14 cellular contexts compared by ENCODE assay signal in the genomic region with DNA sequence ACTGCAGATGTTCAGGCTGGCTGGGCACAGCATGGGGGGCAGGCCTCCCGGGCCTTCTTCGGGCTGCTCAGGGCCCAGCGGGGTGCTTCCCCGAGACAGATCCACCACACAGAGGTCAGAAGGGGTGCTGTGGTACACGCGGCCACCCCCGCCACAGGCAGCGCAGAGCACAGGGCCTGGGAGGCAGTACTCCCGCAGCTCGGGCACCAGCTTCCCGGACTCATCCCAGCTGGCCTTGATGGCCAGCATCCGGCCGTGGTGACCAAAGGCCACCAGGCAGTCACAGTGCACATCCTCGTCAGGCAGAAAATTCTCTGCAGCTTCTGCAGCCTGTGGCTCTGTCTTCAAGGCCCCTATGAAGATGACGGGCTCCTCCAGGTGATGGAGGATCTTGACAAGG. TPM values are rescaled to one million over a fixed set of nuclear protein-coding genes. Genes with fewer than 3 reads are reported as not detected.
DNase-seq lines count a peak whose midpoint lies in the region; ATAC-seq, FAIRE-seq and TF ChIP-seq lines count a peak whose summit lies in the region.
"Had no signal": no experiment of that assay in that cellular context is flagged by ENCODE, and none has a peak within 500 bp of the region (broad histone marks: within the 10 kb centered on the region; RNA-seq: fewer than 3 reads in every experiment).

No MANE protein-coding gene starts in this region.

- H2BK12ac ChIP-seq in H1 (ENCODE audit: low read depth, low read length): no peak overlapping the region

- H3K27ac ChIP-seq in H1 (ENCODE audit: low read depth, low read length) (no peak overlapping the region), osteoblast (ENCODE audit: low read depth, low read length) (no peak overlapping the region)
- H3K27ac ChIP-seq: upper lobe of left lung had no signal

- no peak overlapping the region for H2BK15ac ChIP-seq in H1 (ENCODE audit: low read length)

- H3K18ac ChIP-seq in H1 (ENCODE audit: extremely low read depth, low read length): no peak overlapping the region

- no peak overlapping the region for H2BK20ac ChIP-seq in H1 (ENCODE audit: low read length)

- no peak overlapping the region for H2BK120ac ChIP-seq in H1 (replicated peaks; ENCODE audit: low read depth, low read length)

- POLR2A ChIA-PET in WTC11 (lab: Charles Lee) (no interaction called here), H1 (lab: Charles Lee; ENCODE audit: partially characterized antibody) (interaction anchor here (1.9 to 5.0 kb wide), 2 partner anchors 9 to 12 kb away, joined by 4 to 50 read pairs; no protein-coding TSS in a partner anchor)

- peaks cover 4% of the 10 kb centered on the region; the same call in 1 of the 2 replicates for H3K79me1 ChIP-seq in H1 (ENCODE audit: low read depth, low read length)

- peaks cover 9% of the 10 kb centered on the region; the same call in 1 of the 2 replicates for H3K23me2 ChIP-seq in H1 (ENCODE audit: low read depth, low read length)

- no peak for TF ChIP-seq RAD21 in H1 (IDR thresholded peaks at IDR 0.05 in 1 of 2, conservative IDR thresholded peaks at IDR 0.05 in 1 of 2; ENCODE audit: low read depth in 2 of 2, low read length in 2 of 2)

- WGBS in H1 (ENCODE audit: extremely low coverage in 1 of 2, insufficient coverage in 1 of 2, insufficient read length in 1 of 2, insufficient replicate concordance in 2 of 2, low coverage in 1 of 2, low lambda C conversion rate in 2 of 2, missing lambda C conversion rate in 1 of 2), 2 experiments: 90% methylated on average over 15 of the region's 15 CpGs; no CpG with 5 or more reads in 1 of the 2 experiments

- no peaks in the 10 kb centered on the region for H3K27me3 Mint-ChIP-seq in activated T-cell treated with anti-CD3 and anti-CD28 coated beads, Interleukin-2, amount 50 U/mL, for 24 hours
- no peaks in the 10 kb centered on the region for H3K27me3 Mint-ChIP-seq in WTC11 (ENCODE audit: low read depth)

- H3K4me2 ChIP-seq in H1 (ENCODE audit: insufficient read depth in 1 of 2, low read depth in 2 of 2, low read length in 2 of 2): peak overlapping the region in 1 of 2 experiments; percentile 87; a peak in 1 of 4 replicates
- no peak overlapping the region for H3K4me2 ChIP-seq in osteoblast (ENCODE audit: insufficient read depth, low read length)

- no peaks in the 10 kb centered on the region for H3K9me3 Mint-ChIP-seq in activated T-cell treated with anti-CD3 and anti-CD28 coated beads, Interleukin-2, amount 50 U/mL, for 24 hours
- H3K9me3 Mint-ChIP-seq in WTC11: no peaks in the 10 kb centered on the region

- CTCF ChIA-PET in WTC11 (lab: Charles Lee) (no interaction called here), H1 (lab: Charles Lee; ENCODE audit: partially characterized antibody) (interaction anchor here (1.7 to 2.8 kb wide), 3 partner anchors 12 to 109 kb away, joined by 4 to 8 read pairs (median 4); no protein-coding TSS in a partner anchor)

- no peak overlapping the region for H2AK5ac ChIP-seq in H1 (ENCODE audit: low read depth, low read length)

- TF ChIP-seq CTCF in WTC11 (IDR thresholded peaks at IDR 0.05) (no peak), H1 (IDR thresholded peaks at IDR 0.05; ENCODE audit: control extremely low read depth in 1 of 3, insufficient read depth in 1 of 3, low read depth in 1 of 3, low read length in 3 of 3) (no peak), osteoblast (IDR thresholded peaks at IDR 0.05; ENCODE audit: extremely low read depth, low read depth, low read length) (no peak)

- ATAC-seq in WTC11 (no peak), HG03280 (IDR thresholded peaks at IDR 0.05; ENCODE audit: unreplicated experiment) (no peak)

- peaks cover 41% of the 10 kb centered on the region for H3K4me1 Mint-ChIP-seq in activated T-cell treated with anti-CD3 and anti-CD28 coated beads, Interleukin-2, amount 50 U/mL, for 24 hours (ENCODE audit: low read depth)
- peaks cover 20% of the 10 kb centered on the region for H3K4me1 Mint-ChIP-seq in WTC11

- H4K8ac ChIP-seq in H1 (ENCODE audit: extremely low read depth, insufficient read depth, low read length): peak overlapping the region; percentile 23; the same call in 1 of the 2 replicates

- DNase-seq in activated T-cell treated with anti-CD3 and anti-CD28 coated beads, Interleukin-2, amount 50 U/mL, for 24 hours: no peak
- DNase-seq in activated T-cell treated with anti-CD3 and anti-CD28 coated beads, Interleukin-2, amount 50 U/mL, for 48 hours: no peak
- no peak for DNase-seq in WTC11 (ENCODE audit: low spot score)
- no peak for DNase-seq in H1 (ENCODE audit: low read depth in 1 of 2, low spot score in 2 of 2)
- DNase-seq in osteoblast (ENCODE audit: insufficient read length, low spot score, missing footprints): peak; percentile 80
- DNase-seq in nucleus accumbens (lab: John Stamatoyannopoulos, UW): no peak
- no peak for DNase-seq in mesenteric fat pad (ENCODE audit: low spot score)
- DNase-seq: ACHN, DMS 273 treated with DMSO at 0.1 percent for 48 hours, NCI-H1048, NCI-H446 had no signal

- H3K79me2 ChIP-seq in H1 (ENCODE audit: control insufficient read depth in 1 of 2, insufficient read depth in 2 of 2, low read length in 2 of 2) (peaks cover 0 to 10% of the 10 kb centered on the region in 2 experiments; a peak in 1 of 4 replicates), osteoblast (ENCODE audit: insufficient read depth, low read length) (peaks cover 45% of the 10 kb centered on the region)

- H3K4me1 ChIP-seq in H1 (replicated peaks in 1 of 4; ENCODE audit: control insufficient read depth in 3 of 4, insufficient read depth in 4 of 4, low read length in 3 of 4) (peaks cover 3 to 17% (median 8%) of the 10 kb centered on the region in 4 experiments), osteoblast (ENCODE audit: insufficient read depth, low read length) (peaks cover 23% of the 10 kb centered on the region)

- H2BK5ac ChIP-seq in H1 (ENCODE audit: low read depth, low read length): no peak overlapping the region

- peaks cover 0 to 27% (median 17%) of the 10 kb centered on the region in 4 experiments; a peak in 7 of 8 replicates for H3K36me3 ChIP-seq in H1 (ENCODE audit: control insufficient read depth in 2 of 4, insufficient read depth in 4 of 4, low read length in 3 of 4)
- peaks cover 50% of the 10 kb centered on the region for H3K36me3 ChIP-seq in osteoblast (ENCODE audit: insufficient read depth, low read length)

- no peak overlapping the region for H3K9ac ChIP-seq in H1 (replicated peaks in 1 of 4; ENCODE audit: extremely low read depth in 1 of 4, low read depth in 3 of 4, low read length in 3 of 4)

- TF ChIP-seq POLR2A in H1 (IDR thresholded peaks at IDR 0.05; ENCODE audit: control extremely low read depth in 1 of 2, low read depth in 2 of 2, low read length in 2 of 2): no peak

- H3K14ac ChIP-seq in H1 (ENCODE audit: insufficient read length): no peak overlapping the region

- no peaks in the 10 kb centered on the region for H3K27me3 ChIP-seq in H1 (replicated peaks in 1 of 4; ENCODE audit: control insufficient read depth in 3 of 4, extremely low read depth in 1 of 4, insufficient read depth in 3 of 4, low read length in 3 of 4)
- no peaks in the 10 kb centered on the region for H3K27me3 ChIP-seq in osteoblast (ENCODE audit: insufficient read depth, low read length)
- H3K27me3 ChIP-seq: upper lobe of left lung had no signal

- FAIRE-seq in H1 (lab: Jason Lieb, UNC): no peak

- H4K91ac ChIP-seq in H1 (replicated peaks; ENCODE audit: insufficient read length, low read length): no peak overlapping the region

- H4K20me1 ChIP-seq in H1 (replicated peaks in 1 of 2; ENCODE audit: control insufficient read depth in 1 of 2, insufficient read depth in 2 of 2, low read length in 2 of 2): peaks cover 0 to 26% of the 10 kb centered on the region in 2 experiments
- peaks cover 36% of the 10 kb centered on the region for H4K20me1 ChIP-seq in osteoblast (ENCODE audit: insufficient read depth, low read length)

- no peak overlapping the region for H3K23ac ChIP-seq in H1 (ENCODE audit: insufficient read length)

- H3K56ac ChIP-seq in H1 (replicated peaks; ENCODE audit: insufficient read length, low read depth, low read length): no peak overlapping the region

- H3K36me3 Mint-ChIP-seq in activated T-cell treated with anti-CD3 and anti-CD28 coated beads, Interleukin-2, amount 50 U/mL, for 24 hours (ENCODE audit: low read depth): peaks cover 73% of the 10 kb centered on the region
- peaks cover 21% of the 10 kb centered on the region for H3K36me3 Mint-ChIP-seq in WTC11

- no peak overlapping the region for H3K4ac ChIP-seq in H1 (replicated peaks; ENCODE audit: insufficient read length, low read depth, low read length)

- H3K9me3 ChIP-seq in H1 (ENCODE audit: insufficient read depth in 2 of 2, low read depth in 1 of 2, low read length in 1 of 2) (no peaks in the 10 kb centered on the region), osteoblast (ENCODE audit: low read depth, low read length) (no peaks in the 10 kb centered on the region)
- H3K9me3 ChIP-seq: upper lobe of left lung had no signal

- H2AFZ ChIP-seq in H1 (ENCODE audit: low read length): no peak overlapping the region
- H2AFZ ChIP-seq in osteoblast (ENCODE audit: low read length): no peak overlapping the region

- no peak for TF ChIP-seq EP300 in H1 (IDR thresholded peaks at IDR 0.05; ENCODE audit: borderline replicate concordance in 1 of 2, low read depth in 2 of 2, low read length in 2 of 2)

- no peak overlapping the region for H3K4me3 ChIP-seq in H1 (ENCODE audit: extremely low read depth in 1 of 4, insufficient read depth in 2 of 4, low read depth in 3 of 4, low read length in 4 of 4)
- H3K4me3 ChIP-seq in osteoblast (ENCODE audit: insufficient read depth, low read length): no peak overlapping the region
- H3K4me3 ChIP-seq: lung had no signal

- no peak overlapping the region for H4K5ac ChIP-seq in H1 (ENCODE audit: insufficient read length, low read depth, low read length)

- peak overlapping the region; percentile 71 for H3K27ac Mint-ChIP-seq in activated T-cell treated with anti-CD3 and anti-CD28 coated beads, Interleukin-2, amount 50 U/mL, for 24 hours
- H3K27ac Mint-ChIP-seq in WTC11: no peak overlapping the region

- H3K4me3 Mint-ChIP-seq in activated T-cell treated with anti-CD3 and anti-CD28 coated beads, Interleukin-2, amount 50 U/mL, for 24 hours: peak overlapping the region; percentile 90
- peak overlapping the region; percentile 88 for H3K4me3 Mint-ChIP-seq in WTC11

RNA-seq across cellular contexts. Expression of a gene that starts 1.9 kb away (rescaled TPM):
- total RNA-seq in WTC11 (2021) (44.7 to 54.7 TPM (median 47.8 TPM) in 3 replicates), osteoblast (43.0 and 44.5 TPM in 2 replicates), mesenteric fat pad (25.5 TPM)
- 37.9 and 41.8 TPM in 2 replicates for total RNA-seq in H1 (2021; fragmentation: NEBNext Ultra II Directional; extraction: Animal tissue kit (Norgen Biotek cat#: 25700))
- 23.2 and 33.1 TPM in 2 replicates for polyA plus RNA-seq in H1 (2011; rRNA removed)
- polyA plus RNA-seq in H1 (2011; cell fraction: cytosol; rRNA removed): 28.9 TPM
- polyA plus RNA-seq in H1 (2011; cell fraction: nucleus; rRNA removed): 69.4 TPM
- 17.1 to 31.4 TPM (median 28.6 TPM) in 4 replicates for polyA plus RNA-seq in H1 (2012, experiment 1 of 2)
- polyA plus RNA-seq in H1 (2012, experiment 2 of 2): 25.6 TPM
- polyA plus RNA-seq in H1 (2013, experiment 1 of 2): 16.0 TPM
- 16.3 TPM for polyA plus RNA-seq in H1 (2013, experiment 2 of 2)
- 13.3 and 19.4 TPM in 2 replicates for polyA minus RNA-seq in H1 (2011; rRNA and poly(A)+ RNA removed)
- polyA minus RNA-seq in H1 (2011; cell fraction: cytosol; rRNA and poly(A)+ RNA removed): 18.1 TPM
- polyA minus RNA-seq in H1 (2011; cell fraction: nucleus; rRNA and poly(A)+ RNA removed): 33.6 TPM

RNA-seq across cellular contexts. Expression of a gene that starts 22.1 kb away (rescaled TPM):
- 0.31 to 0.89 TPM (median 0.46 TPM) in 3 replicates for total RNA-seq in WTC11 (2021)
- total RNA-seq in H1 (2021; fragmentation: NEBNext Ultra II Directional; extraction: Animal tissue kit (Norgen Biotek cat#: 25700)): 0.30 TPM in 1 of 2 replicates, not detected in the other
- 0.18 and 0.44 TPM in 2 replicates for polyA plus RNA-seq in H1 (2011; rRNA removed)
- polyA plus RNA-seq in H1 (2011; cell fraction: cytosol; rRNA removed): 0.14 TPM
- 0.88 TPM for polyA plus RNA-seq in H1 (2011; cell fraction: nucleus; rRNA removed)
- 0.12 to 0.43 TPM (median 0.30 TPM) in 4 replicates for polyA plus RNA-seq in H1 (2012, experiment 1 of 2)
- 0.28 TPM for polyA plus RNA-seq in H1 (2012, experiment 2 of 2)
- not detected for polyA plus RNA-seq in H1 (2013, experiment 1 of 2)
- 0.07 TPM for polyA plus RNA-seq in H1 (2013, experiment 2 of 2)
- 0.09 and 0.10 TPM in 2 replicates for polyA minus RNA-seq in H1 (2011; rRNA and poly(A)+ RNA removed)
- polyA minus RNA-seq in H1 (2011; cell fraction: cytosol; rRNA and poly(A)+ RNA removed): not detected
- 0.90 TPM for polyA minus RNA-seq in H1 (2011; cell fraction: nucleus; rRNA and poly(A)+ RNA removed)
- total RNA-seq in osteoblast: 2.9 and 5.1 TPM in 2 replicates
- total RNA-seq in mesenteric fat pad: 0.39 TPM

RNA-seq across cellular contexts. Expression of a gene that starts 37.7 kb away (rescaled TPM):
- total RNA-seq in WTC11 (2021): 3,338 to 3,455 TPM (median 3,348 TPM) in 3 replicates
- total RNA-seq in H1 (2021; fragmentation: NEBNext Ultra II Directional; extraction: Animal tissue kit (Norgen Biotek cat#: 25700)): 3,535 and 3,691 TPM in 2 replicates
- polyA plus RNA-seq in H1 (2011; rRNA removed): 5,010 and 7,420 TPM in 2 replicates
- polyA plus RNA-seq in H1 (2011; cell fraction: cytosol; rRNA removed): 3,868 TPM
- 4,694 TPM for polyA plus RNA-seq in H1 (2011; cell fraction: nucleus; rRNA removed)
- 3,170 to 3,474 TPM (median 3,377 TPM) in 4 replicates for polyA plus RNA-seq in H1 (2012, experiment 1 of 2)
- 3,649 TPM for polyA plus RNA-seq in H1 (2012, experiment 2 of 2)
- polyA plus RNA-seq in H1 (2013, experiment 1 of 2): 4,243 TPM
- 4,284 TPM for polyA plus RNA-seq in H1 (2013, experiment 2 of 2)
- 1,111 and 1,306 TPM in 2 replicates for polyA minus RNA-seq in H1 (2011; rRNA and poly(A)+ RNA removed)
- 1,521 TPM for polyA minus RNA-seq in H1 (2011; cell fraction: cytosol; rRNA and poly(A)+ RNA removed)
- polyA minus RNA-seq in H1 (2011; cell fraction: nucleus; rRNA and poly(A)+ RNA removed): 1,666 TPM
- 10,373 and 13,273 TPM in 2 replicates for total RNA-seq in osteoblast
- 1,641 TPM for total RNA-seq in mesenteric fat pad
